Comparison of ENCODE assay signal across 9 cellular contexts in the genomic region with DNA sequence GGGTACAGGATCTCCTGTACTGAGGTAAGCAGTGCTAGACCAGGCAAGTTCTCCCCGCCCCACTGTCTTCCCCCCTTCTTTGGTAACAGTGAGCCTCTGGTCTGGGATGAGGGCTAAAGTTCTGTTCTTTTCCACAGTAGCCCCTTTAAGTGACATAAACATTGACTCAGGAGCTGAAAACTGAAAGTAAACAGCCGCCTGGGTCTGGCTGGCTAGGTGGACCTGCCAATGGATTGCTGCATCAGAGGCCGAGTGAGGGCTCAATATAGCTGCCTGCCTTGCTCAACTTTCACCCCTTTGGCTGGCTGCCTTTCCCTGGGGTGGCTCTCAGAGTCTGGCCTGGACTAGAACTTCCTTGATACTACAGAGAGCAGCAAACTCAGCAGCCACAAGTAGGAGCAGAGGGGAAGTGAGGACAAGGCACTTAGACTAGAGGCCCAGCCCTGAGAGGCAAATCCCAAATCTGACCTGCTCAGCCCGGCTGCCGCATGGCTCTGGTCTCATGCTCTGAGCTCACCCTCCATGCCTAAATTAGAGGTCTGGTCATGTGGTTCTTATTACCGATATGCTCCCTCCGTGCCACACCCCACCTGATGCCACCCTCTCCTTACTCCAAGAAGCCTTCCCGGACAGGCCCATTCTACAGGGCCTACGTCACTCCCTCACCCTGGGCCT. TPM values are rescaled to one million over a fixed set of nuclear protein-coding genes. Genes with fewer than 3 reads are reported as not detected.
DNase-seq lines count a peak whose midpoint lies in the region; ATAC-seq and TF ChIP-seq lines count a peak whose summit lies in the region.
"Had no signal": no experiment of that assay in that cellular context is flagged by ENCODE, and none has a peak within 500 bp of the region (broad histone marks: within the 10 kb centered on the region; RNA-seq: fewer than 3 reads in every experiment).

No MANE protein-coding gene starts in this region.

- peaks cover 21 to 49% (median 44%) of the 10 kb centered on the region in 7 donors for H3K4me1 Mint-ChIP-seq in naive thymus-derived CD4-positive, alpha-beta T cell
- peaks cover 0 to 1% of the 10 kb centered on the region in 2 experiments; a peak in 2 of 4 replicates for H3K4me1 Mint-ChIP-seq in H9

- no peak overlapping the region for H2AFZ ChIP-seq in H9 (ENCODE audit: low read length)

- H3K9ac ChIP-seq in H9 (ENCODE audit: extremely low read depth, insufficient read length, low read length), result no peak overlapping the region

- H2BK120ac ChIP-seq in H9 (ENCODE audit: low read depth, low read length, poor library complexity, severe bottlenecking), result no peak overlapping the region

- ATAC-seq in esophagus mucosa (peak; percentile 82), GM19452 (IDR thresholded peaks at IDR 0.05; ENCODE audit: unreplicated experiment) (no peak), HG03196 (IDR thresholded peaks at IDR 0.05; ENCODE audit: unreplicated experiment) (no peak)
- ATAC-seq in naive thymus-derived CD4-positive, alpha-beta T cell, result peak; percentile 73

- no CpG with 5 or more reads among the region's 9 CpGs for WGBS in H9 (ENCODE audit: extremely low coverage, insufficient read length, low lambda C conversion rate)

- no peak overlapping the region for H2BK12ac ChIP-seq in H9 (ENCODE audit: insufficient read length, low read depth, low read length)

- CTCF ChIA-PET in naive thymus-derived CD4-positive, alpha-beta T cell (lab: Charles Lee), result interaction anchor here (0.6 to 1.2 kb wide), 4 partner anchors 8 to 119 kb away, joined by 3 to 5 read pairs (median 4); no protein-coding TSS in a partner anchor

- intact Hi-C loops in naive thymus-derived CD4-positive, alpha-beta T cell (cut with micrococcal nuclease), result no loop called here

- H2AK5ac ChIP-seq in H9 (ENCODE audit: insufficient read length, low read length), result no peak overlapping the region

- H4K5ac ChIP-seq in H9 (ENCODE audit: insufficient read length, low read depth, low read length), result no peak overlapping the region

- no peaks in the 10 kb centered on the region for H3K79me2 ChIP-seq in H9 (ENCODE audit: insufficient read depth, low read length)

- H3K23ac ChIP-seq in H9 (ENCODE audit: insufficient read length, low read depth, low read length), result no peak overlapping the region

- H2BK5ac ChIP-seq in H9 (ENCODE audit: insufficient read length, low read length), result no peak overlapping the region

- H3K4me3 Mint-ChIP-seq in naive thymus-derived CD4-positive, alpha-beta T cell, result peak overlapping the region in 1 of 10 donors; percentile 32
- H3K4me3 Mint-ChIP-seq in H9, result no peak overlapping the region
- H3K4me3 Mint-ChIP-seq: central memory CD8-positive, alpha-beta T cell had no signal

- no peaks in the 10 kb centered on the region for H3K23me2 ChIP-seq in H9 (ENCODE audit: insufficient read length, low read depth, low read length, poor library complexity, severe bottlenecking)

- peaks cover 6 to 33% (median 27%) of the 10 kb centered on the region in 5 donors for H3K36me3 Mint-ChIP-seq in naive thymus-derived CD4-positive, alpha-beta T cell
- peaks cover 0 to 20% (median 9%) of the 10 kb centered on the region in 3 experiments; a peak in 5 of 7 replicates for H3K36me3 Mint-ChIP-seq in H9 (ENCODE audit: insufficient read depth in 1 of 3, low read depth in 3 of 3)

- no peak overlapping the region for H3K4ac ChIP-seq in H9 (ENCODE audit: low read depth, low read length)

- H3K14ac ChIP-seq in H9 (ENCODE audit: insufficient read depth, low read length), result no peak overlapping the region

- no peaks in the 10 kb centered on the region for H4K20me1 ChIP-seq in H9 (ENCODE audit: control insufficient read depth, insufficient read depth, insufficient read length)

- H3K36me3 ChIP-seq in naive thymus-derived CD4-positive, alpha-beta T cell (ENCODE audit: control insufficient read depth in 2 of 3, insufficient read depth in 3 of 3, low read length in 3 of 3), result peaks cover 0 to 4% (median 0%) of the 10 kb centered on the region in 3 experiments

- H3K27ac ChIP-seq in naive thymus-derived CD4-positive, alpha-beta T cell (ENCODE audit: low read depth, low read length), result no peak overlapping the region
- no peak overlapping the region for H3K27ac ChIP-seq in H9 (ENCODE audit: insufficient read length, low read depth, low read length)

- no peak overlapping the region for H2BK15ac ChIP-seq in H9 (ENCODE audit: low read depth, low read length)

- POLR2A ChIA-PET in naive thymus-derived CD4-positive, alpha-beta T cell (lab: Charles Lee), result interaction anchor here (0.6 to 14.0 kb wide), 7 partner anchors 7 to 53 kb away, joined by 3 to 237 read pairs (median 6); a partner anchor contains a TSS

- H3K27me3 ChIP-seq in naive thymus-derived CD4-positive, alpha-beta T cell (ENCODE audit: control insufficient read depth in 2 of 2, insufficient read depth in 2 of 2, low read length in 2 of 2), result no peaks in the 10 kb centered on the region
- H3K27me3 ChIP-seq in H9 (ENCODE audit: insufficient read depth, low read length), result no peaks in the 10 kb centered on the region

- no peaks in the 10 kb centered on the region for H3K9me3 ChIP-seq in naive thymus-derived CD4-positive, alpha-beta T cell (ENCODE audit: control insufficient read depth in 2 of 3, low read length in 3 of 3)
- no peaks in the 10 kb centered on the region for H3K9me3 ChIP-seq in H9 (ENCODE audit: control insufficient read depth, low read depth, low read length)

- no peaks in the 10 kb centered on the region for H3K27me3 Mint-ChIP-seq in naive thymus-derived CD4-positive, alpha-beta T cell
- no peaks in the 10 kb centered on the region; the same call in 1 of the 2 replicates for H3K27me3 Mint-ChIP-seq in H9 (ENCODE audit: low read depth)
- H3K27me3 Mint-ChIP-seq: central memory CD8-positive, alpha-beta T cell had no signal

- DNase-seq in AG09319 (ENCODE audit: extremely low read depth, low read depth) (peak; percentile 71), NCI-H2196 (lab: John Stamatoyannopoulos, UW; ENCODE audit: unreplicated experiment) (peak; percentile 77), GDM1 (lab: John Stamatoyannopoulos, UW) (no peak), H9 (no peak)
- no peak for DNase-seq in naive thymus-derived CD4-positive, alpha-beta T cell

- peak overlapping the region in 5 of 9 donors; percentile 4 to 45 (median 28) for H3K27ac Mint-ChIP-seq in naive thymus-derived CD4-positive, alpha-beta T cell
- H3K27ac Mint-ChIP-seq in H9, result peak overlapping the region in 1 of 3 experiments; percentile 69; a peak in 1 of 7 replicates

- no peak overlapping the region for H3K56ac ChIP-seq in H9 (ENCODE audit: insufficient read length, low read depth, low read length)

- H2BK20ac ChIP-seq in H9 (ENCODE audit: low read depth, low read length, poor library complexity, severe bottlenecking), result no peak overlapping the region

- no peak overlapping the region for H3T11ph ChIP-seq in H9 (ENCODE audit: low read length)

- H3K79me1 ChIP-seq in H9 (ENCODE audit: insufficient read depth, low read depth, low read length, poor library complexity, severe bottlenecking), result no peaks in the 10 kb centered on the region

- H3K4me1 ChIP-seq in naive thymus-derived CD4-positive, alpha-beta T cell (ENCODE audit: control insufficient read depth in 2 of 2, insufficient read depth in 2 of 2, low read length in 2 of 2), result peaks cover 36 to 42% of the 10 kb centered on the region in 2 donors
- no peaks in the 10 kb centered on the region for H3K4me1 ChIP-seq in H9 (ENCODE audit: insufficient read depth, low read length)

- peaks cover 0 to 3% (median 0%) of the 10 kb centered on the region in 11 donors for H3K9me3 Mint-ChIP-seq in naive thymus-derived CD4-positive, alpha-beta T cell
- no peaks in the 10 kb centered on the region for H3K9me3 Mint-ChIP-seq in H9
- H3K9me3 Mint-ChIP-seq: central memory CD8-positive, alpha-beta T cell had no signal

- no peak overlapping the region for H4K91ac ChIP-seq in H9 (ENCODE audit: insufficient read length, low read depth, low read length)

- TF ChIP-seq CTCF in AG09319 (IDR thresholded peaks at IDR 0.05; ENCODE audit: low read depth, low read length), result no peak
- no peak for TF ChIP-seq CTCF in H9 (conservative IDR thresholded peaks at IDR 0.05)

- no peak overlapping the region for H3K4me2 ChIP-seq in H9 (ENCODE audit: insufficient read depth, insufficient read length, low read length)

- H3K18ac ChIP-seq in H9 (ENCODE audit: insufficient read length, low read depth, low read length), result no peak overlapping the region

- no peak overlapping the region for H3K4me3 ChIP-seq in naive thymus-derived CD4-positive, alpha-beta T cell (ENCODE audit: low read length)

- no peak overlapping the region for H4K8ac ChIP-seq in H9 (replicated peaks; ENCODE audit: insufficient read length, low read depth, low read length)

RNA-seq across cellular contexts. Expression of a gene that starts 9.6 kb away (rescaled TPM):
- total RNA-seq in esophagus mucosa (0.28 TPM), H9 (2021) (0.77 and 0.85 TPM in 2 replicates)
- 10 to 100 TPM in 1 of 5 experiments, 1 to 10 TPM in 4; 3.8 to 10.5 (median 6.6) TPM for total RNA-seq in naive thymus-derived CD4-positive, alpha-beta T cell
- polyA plus RNA-seq in naive thymus-derived CD4-positive, alpha-beta T cell, result under 1 TPM; 0.41 to 0.97 TPM

RNA-seq across cellular contexts. Expression of a gene that starts 35.8 kb away (rescaled TPM):
- 5.3 TPM for total RNA-seq in esophagus mucosa
- 100 to 1,000 TPM; 365 to 949 (median 395) TPM for total RNA-seq in naive thymus-derived CD4-positive, alpha-beta T cell
- polyA plus RNA-seq in naive thymus-derived CD4-positive, alpha-beta T cell, result 1,000 to 10,000 TPM; 1,221 to 1,411 TPM
- 58.3 and 62.1 TPM in 2 replicates for total RNA-seq in H9 (2021)

Comparison
In these comparisons a context has a peak if more than half of its experiments do, and no peak if none do; other contexts are left out.
1. DNase-seq: peak in AG09319 (single experiment) and NCI-H2196 (single experiment); none in naive thymus-derived CD4-positive, alpha-beta T cell (0 of 9), GDM1 (single experiment) and H9 (single experiment).
2. ATAC-seq: peak in esophagus mucosa (single experiment) and naive thymus-derived CD4-positive, alpha-beta T cell (single experiment); none in GM19452 (single experiment) and HG03196 (single experiment).